ENCODE assay signal across 1 cellular context in the genomic region with DNA sequence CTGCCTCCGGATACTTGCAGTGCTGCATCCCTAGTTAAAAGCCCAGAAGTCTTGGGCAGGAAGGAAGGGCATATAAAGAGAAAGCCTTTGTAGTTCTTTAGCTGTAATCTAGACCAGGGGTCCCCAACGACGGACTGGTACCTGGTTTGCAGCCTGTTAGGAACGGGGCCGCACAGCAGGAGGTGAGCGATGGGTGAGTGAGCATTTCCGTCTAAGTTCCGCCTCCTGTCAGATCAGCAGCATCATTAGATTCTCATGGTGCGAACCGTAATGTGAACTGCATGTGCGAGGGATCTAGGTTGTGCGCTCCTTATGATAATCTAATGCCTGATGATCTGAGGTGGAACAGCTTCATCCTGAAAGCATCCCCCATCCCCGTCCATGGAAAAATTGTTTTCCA.
TF ChIP-seq lines count a peak whose summit lies in the region.

No MANE protein-coding gene starts in this region.

TF ChIP-seq in IMR-90, 13 proteins besides CTCF, POLR2A, EP300 and RAD21 (continued from another document):
- no peak for TF ChIP-seq MXI1 (IDR thresholded peaks at IDR 0.05; ENCODE audit: borderline replicate concordance, low read depth, low read length)
- TF ChIP-seq, protein P1, sequence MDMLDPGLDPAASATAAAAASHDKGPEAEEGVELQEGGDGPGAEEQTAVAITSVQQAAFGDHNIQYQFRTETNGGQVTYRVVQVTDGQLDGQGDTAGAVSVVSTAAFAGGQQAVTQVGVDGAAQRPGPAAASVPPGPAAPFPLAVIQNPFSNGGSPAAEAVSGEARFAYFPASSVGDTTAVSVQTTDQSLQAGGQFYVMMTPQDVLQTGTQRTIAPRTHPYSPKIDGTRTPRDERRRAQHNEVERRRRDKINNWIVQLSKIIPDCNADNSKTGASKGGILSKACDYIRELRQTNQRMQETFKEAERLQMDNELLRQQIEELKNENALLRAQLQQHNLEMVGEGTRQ (IDR thresholded peaks at IDR 0.05; ENCODE audit: low read depth, low read length), result no peak
- TF ChIP-seq MAZ (IDR thresholded peaks at IDR 0.05; ENCODE audit: borderline replicate concordance, low read depth, low read length), result no peak
- TF ChIP-seq, protein P2, sequence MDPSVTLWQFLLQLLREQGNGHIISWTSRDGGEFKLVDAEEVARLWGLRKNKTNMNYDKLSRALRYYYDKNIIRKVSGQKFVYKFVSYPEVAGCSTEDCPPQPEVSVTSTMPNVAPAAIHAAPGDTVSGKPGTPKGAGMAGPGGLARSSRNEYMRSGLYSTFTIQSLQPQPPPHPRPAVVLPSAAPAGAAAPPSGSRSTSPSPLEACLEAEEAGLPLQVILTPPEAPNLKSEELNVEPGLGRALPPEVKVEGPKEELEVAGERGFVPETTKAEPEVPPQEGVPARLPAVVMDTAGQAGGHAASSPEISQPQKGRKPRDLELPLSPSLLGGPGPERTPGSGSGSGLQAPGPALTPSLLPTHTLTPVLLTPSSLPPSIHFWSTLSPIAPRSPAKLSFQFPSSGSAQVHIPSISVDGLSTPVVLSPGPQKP (IDR thresholded peaks at IDR 0.05; ENCODE audit: borderline replicate concordance, low read depth, low read length), result no peak
- no peak for TF ChIP-seq NFE2L2 (IDR thresholded peaks at IDR 0.05; ENCODE audit: low read depth, low read length)
- no peak for TF ChIP-seq RCOR1 (IDR thresholded peaks at IDR 0.05; ENCODE audit: insufficient replicate concordance, low read length)
- TF ChIP-seq SMC3 (IDR thresholded peaks at IDR 0.05; ENCODE audit: low read depth, low read length), result no peak
- TF ChIP-seq BHLHE40 (IDR thresholded peaks at IDR 0.05; ENCODE audit: low read depth, low read length), result no peak
- no peak for TF ChIP-seq FOS (IDR thresholded peaks at IDR 0.05; ENCODE audit: low read depth, low read length)
- TF ChIP-seq CEBPB (IDR thresholded peaks at IDR 0.05; ENCODE audit: low read depth, low read length), result no peak
- no peak for TF ChIP-seq MAFK (IDR thresholded peaks at IDR 0.05; ENCODE audit: low read depth, low read length)
